9 cellular contexts compared by ENCODE assay signal in genomic region chr9:138100711-138101349, GRCh38.
DNase-seq lines count a peak whose midpoint lies in the region; ATAC-seq, FAIRE-seq and TF ChIP-seq lines count a peak whose summit lies in the region.
"Had no signal": no experiment of that assay in that cellular context is flagged by ENCODE, and none has a peak within 500 bp of the region (broad histone marks: within the 10 kb centered on the region; RNA-seq: fewer than 3 reads in every experiment).

No MANE protein-coding gene starts in this region.

- TF ChIP-seq POLR2A in GM12891 (IDR thresholded peaks at IDR 0.05; ENCODE audit: low read depth, low read length), result no peak

- ATAC-seq in activated CD4-positive, CD25-positive, alpha-beta regulatory T cell treated with anti-CD3 and anti-CD28 coated beads, Interleukin-2, amount 50 U/mL, for 24 hours, result no peak
- no peak for ATAC-seq in GM18520 (IDR thresholded peaks at IDR 0.05; ENCODE audit: unreplicated experiment)

- no peak overlapping the region for H3K27ac ChIP-seq in VCaP

- TF ChIP-seq CTCF in D721Med (IDR thresholded peaks at IDR 0.05; ENCODE audit: insufficient read depth, missing control alignments) (peak; percentile 5), VCaP (conservative IDR thresholded peaks at IDR 0.05) (0 out of 2 replicates have a peak, but pooled peaks have one; percentile 20)

- peak; percentile 31 for DNase-seq in D721Med (ENCODE audit: insufficient read length, low spot score)
- DNase-seq in GM12891 (ENCODE audit: insufficient read length, low spot score), result peak; percentile 12
- peak; percentile 52 for DNase-seq in islet precursor cell
- DNase-seq in NOMO-1 treated with dmso at 0.1 percent for 144 hours (lab: John Stamatoyannopoulos, UW; ENCODE audit: unreplicated experiment), result no peak
- DNase-seq: NCI-H1436 treated with DMSO at 0.1 percent for 48 hours, T-helper 2 cell had no signal

- no peak for FAIRE-seq in D721Med (lab: Jason Lieb, UNC)
- no peak for FAIRE-seq in GM12891 (lab: Jason Lieb, UNC)

TF ChIP-seq in GM12891, 5 proteins besides CTCF, POLR2A, EP300 and RAD21:
- no peak for TF ChIP-seq POU2F2 (IDR thresholded peaks at IDR 0.05; ENCODE audit: low read depth, low read length)
- TF ChIP-seq SPI1 (IDR thresholded peaks at IDR 0.05; ENCODE audit: low read depth, low read length), result no peak
- no peak for TF ChIP-seq PAX5 (IDR thresholded peaks at IDR 0.05; ENCODE audit: insufficient read depth, low read length, severe bottlenecking)
- no peak for TF ChIP-seq TAF1 (IDR thresholded peaks at IDR 0.05; ENCODE audit: low read depth, low read length)
- no peak for TF ChIP-seq POLR2AphosphoS5 (IDR thresholded peaks at IDR 0.05; ENCODE audit: low read depth, low read length)
